Comparison of ENCODE assay signal across 8 cellular contexts in genomic region chr17:76735586-76736348, GRCh38. TPM values are rescaled to one million over a fixed set of nuclear protein-coding genes. Genes with fewer than 3 reads are reported as not detected.
DNase-seq lines count a peak whose midpoint lies in the region; ATAC-seq, FAIRE-seq and TF ChIP-seq lines count a peak whose summit lies in the region.

No MANE protein-coding gene starts in this region.

- H3K36me3 ChIP-seq in Peyer's patch (peaks cover 0 to 46% (median 0%) of the 10 kb centered on the region in 3 donors), prostate gland (no peaks in the 10 kb centered on the region)

- H3K27me3 ChIP-seq in Peyer's patch (no peaks in the 10 kb centered on the region), prostate gland (replicated peaks; ENCODE audit: insufficient read depth) (no peaks in the 10 kb centered on the region)

- H3K4me3 ChIP-seq in GM12875 (ENCODE audit: low read depth, low read length) (peak overlapping the region; percentile 91), Peyer's patch (peak overlapping the region; percentile 89 to 97 (median 92)), epithelial cell of proximal tubule (ENCODE audit: low read depth, low read length) (peak overlapping the region; percentile 88), prostate gland (peak overlapping the region; percentile 99)

- no peak for DNase-seq in Peyer's patch
- no peak for DNase-seq in epithelial cell of proximal tubule (ENCODE audit: low read depth)
- no peak for DNase-seq in prostate gland (ENCODE audit: low spot score)
- no peak for DNase-seq in islet precursor cell
- no peak for DNase-seq in activated gamma-delta T cell (lab: John Stamatoyannopoulos, UW)
- DNase-seq in GM19239 (ENCODE audit: insufficient read length, low spot score): no peak

- peaks cover 3 to 53% (median 14%) of the 10 kb centered on the region in 4 donors for H3K4me1 ChIP-seq in Peyer's patch
- peaks cover 10% of the 10 kb centered on the region for H3K4me1 ChIP-seq in prostate gland (replicated peaks)

- intact Hi-C loops in prostate gland (cut with DNase I): no loop called here

- TF ChIP-seq POLR2A in Peyer's patch (IDR thresholded peaks at IDR 0.05): no peak
- no peak for TF ChIP-seq POLR2A in prostate gland (IDR thresholded peaks at IDR 0.05)

- no peak for FAIRE-seq in GM19239 (lab: Jason Lieb, UNC)

- ATAC-seq in GM21423 (IDR thresholded peaks at IDR 0.05; ENCODE audit: unreplicated experiment): no peak

- TF ChIP-seq CTCF in GM12875 (IDR thresholded peaks at IDR 0.05; ENCODE audit: borderline replicate concordance, insufficient read depth, low read depth, low read length) (no peak), Peyer's patch (IDR thresholded peaks at IDR 0.05) (peak in 1 of 6 experiments; percentile 34), epithelial cell of proximal tubule (conservative IDR thresholded peaks at IDR 0.05; ENCODE audit: low read depth, low read length) (no peak), prostate gland (IDR thresholded peaks at IDR 0.05) (no peak)

- WGBS in prostate gland: under 1% methylated on average over 20 of the region's 20 CpGs

- no peaks in the 10 kb centered on the region for H3K9me3 ChIP-seq in Peyer's patch
- H3K9me3 ChIP-seq in prostate gland: no peaks in the 10 kb centered on the region

- H3K27ac ChIP-seq in Peyer's patch (peak overlapping the region; percentile 99 to 100 (median 100)), prostate gland (peak overlapping the region; percentile 100)

RNA-seq across cellular contexts. Expression of gene SRSF2, which starts 1.4 kb away (rescaled TPM):
- total RNA-seq in Peyer's patch (100 to 1,000 TPM; 185 to 403 (median 242) TPM), epithelial cell of proximal tubule (275 and 497 TPM in 2 replicates), prostate gland (100 to 1,000 TPM; 217 to 316 TPM)

RNA-seq across cellular contexts. Expression of gene MFSD11, which starts 2.2 kb away (rescaled TPM):
- total RNA-seq in Peyer's patch (10 to 100 TPM; 35.3 to 64.8 (median 47.0) TPM), epithelial cell of proximal tubule (12.4 and 13.5 TPM in 2 replicates), prostate gland (10 to 100 TPM; 26.7 to 44.3 TPM)

RNA-seq across cellular contexts. Expression of gene METTL23, which starts 9.1 kb away (rescaled TPM):
- total RNA-seq in Peyer's patch: 10 to 100 TPM; 20.7 to 31.4 (median 27.0) TPM
- 30.0 and 34.7 TPM in 2 replicates for total RNA-seq in epithelial cell of proximal tubule
- total RNA-seq in prostate gland: 10 to 100 TPM; 39.5 to 47.9 TPM

RNA-seq across cellular contexts. Expression of gene JMJD6, which starts 9.4 kb away (rescaled TPM):
- total RNA-seq in Peyer's patch (10 to 100 TPM; 21.5 to 42.6 (median 38.8) TPM), epithelial cell of proximal tubule (30.2 and 41.2 TPM in 2 replicates), prostate gland (10 to 100 TPM; 17.7 to 40.5 TPM)

RNA-seq across cellular contexts. Expression of gene MXRA7, which starts 25.0 kb away (rescaled TPM):
- 10 to 100 TPM in 3 of 4 donors, 1 to 10 TPM in 1; 9.1 to 27.3 (median 23.4) TPM for total RNA-seq in Peyer's patch
- total RNA-seq in epithelial cell of proximal tubule: 147 and 167 TPM in 2 replicates
- total RNA-seq in prostate gland: 100 to 1,000 TPM in 1 of 2 donors, 10 to 100 TPM in 1; 76.1 to 285 TPM
